ENCODE assay signal across 13 cellular contexts in genomic region chr9:130741831-130742449, GRCh38. TPM values are rescaled to one million over a fixed set of nuclear protein-coding genes. Genes with fewer than 3 reads are reported as not detected.
DNase-seq lines count a peak whose midpoint lies in the region; ATAC-seq and TF ChIP-seq lines count a peak whose summit lies in the region.
"Had no signal": no experiment of that assay in that cellular context is flagged by ENCODE, and none has a peak within 500 bp of the region (broad histone marks: within the 10 kb centered on the region; RNA-seq: fewer than 3 reads in every experiment).

No MANE protein-coding gene starts in this region.

- no peak overlapping the region for H3K4me3 Mint-ChIP-seq in activated T-helper 17 cell treated with anti-CD3 and anti-CD28 coated beads, Interleukin-2, amount 50 U/mL, for 72 hours
- no peak overlapping the region for H3K4me3 Mint-ChIP-seq in T-cell
- H3K4me3 Mint-ChIP-seq: dendritic cell treated with granulocyte-macrophage colony-stimulating factor and Interleukin-4, amounts not matched to agents 40 ng/mL and 50 ng/mL, for 4 days had no signal

- H3K4me1 Mint-ChIP-seq in activated T-helper 17 cell treated with anti-CD3 and anti-CD28 coated beads, Interleukin-2, amount 50 U/mL, for 72 hours, result peaks cover 8% of the 10 kb centered on the region
- H3K4me1 Mint-ChIP-seq in T-cell, result peaks cover 5 to 17% (median 14%) of the 10 kb centered on the region in 3 donors

- peak; percentile 62 for DNase-seq in AG08396 (ENCODE audit: low spot score)
- peak; percentile 36 for DNase-seq in HFF-Myc (ENCODE audit: extremely low read depth, low read depth)
- DNase-seq in foreskin fibroblast, result peak; percentile 76 to 85
- DNase-seq in HEK293T (ENCODE audit: extremely low spot score), result no peak
- DNase-seq in T-cell, result no peak
- DNase-seq in medulla oblongata (ENCODE audit: extremely low spot score), result no peak
- DNase-seq: activated CD4-positive, alpha-beta T cell treated with anti-CD3 and anti-CD28 coated beads for 1 hour; activated naive CD4-positive, alpha-beta T cell treated with anti-CD3 and anti-CD28 coated beads, Interleukin-2, amount 50 U/mL, for 16 hours; NCI-H510A treated with DMSO at 0.1 percent for 48 hours had no signal

- H3K9me3 Mint-ChIP-seq in activated T-helper 17 cell treated with anti-CD3 and anti-CD28 coated beads, Interleukin-2, amount 50 U/mL, for 72 hours, result no peaks in the 10 kb centered on the region
- H3K9me3 Mint-ChIP-seq in T-cell, result peaks cover 0 to 3% (median 0%) of the 10 kb centered on the region in 3 donors
- H3K9me3 Mint-ChIP-seq: dendritic cell treated with granulocyte-macrophage colony-stimulating factor and Interleukin-4, amounts not matched to agents 40 ng/mL and 50 ng/mL, for 4 days had no signal

- TF ChIP-seq CTCF in HFF-Myc (IDR thresholded peaks at IDR 0.05; ENCODE audit: low read depth, low read length, missing control alignments) (no peak), foreskin fibroblast (IDR thresholded peaks at IDR 0.05; ENCODE audit: low read depth, low read length) (no peak)

- H3K4me3 ChIP-seq in HFF-Myc (replicated peaks; ENCODE audit: low read depth, low read length) (no peak overlapping the region), foreskin fibroblast (ENCODE audit: low read depth in 1 of 2, low read length in 2 of 2) (no peak overlapping the region)
- H3K4me3 ChIP-seq: SJSA1 had no signal

- POLR2A ChIA-PET in HEK293T (lab: Yijun Ruan, JAX) (no interaction called here), T-cell (lab: Charles Lee) (no interaction called here)

- H3K27me3 Mint-ChIP-seq in activated T-helper 17 cell treated with anti-CD3 and anti-CD28 coated beads, Interleukin-2, amount 50 U/mL, for 72 hours, result no peaks in the 10 kb centered on the region
- no peaks in the 10 kb centered on the region for H3K27me3 Mint-ChIP-seq in T-cell
- H3K27me3 Mint-ChIP-seq: dendritic cell treated with granulocyte-macrophage colony-stimulating factor and Interleukin-4, amounts not matched to agents 40 ng/mL and 50 ng/mL, for 4 days had no signal

- CTCF ChIA-PET in HEK293T (lab: Yijun Ruan, JAX) (no interaction called here), T-cell (lab: Charles Lee) (no interaction called here)

- H3K36me3 Mint-ChIP-seq in activated T-helper 17 cell treated with anti-CD3 and anti-CD28 coated beads, Interleukin-2, amount 50 U/mL, for 72 hours (ENCODE audit: low read depth), result no peaks in the 10 kb centered on the region
- peaks cover 17% of the 10 kb centered on the region for H3K36me3 Mint-ChIP-seq in T-cell

- peak; percentile 90 for ATAC-seq in activated T-helper 17 cell treated with anti-CD3 and anti-CD28 coated beads, Interleukin-2, amount 50 U/mL, for 72 hours (replicated peaks)
- ATAC-seq in HG03045 (IDR thresholded peaks at IDR 0.05; ENCODE audit: unreplicated experiment), result no peak
- ATAC-seq in T-cell (replicated peaks in 1 of 4), result no peak

- H3K27ac Mint-ChIP-seq in activated T-helper 17 cell treated with anti-CD3 and anti-CD28 coated beads, Interleukin-2, amount 50 U/mL, for 72 hours, result peak overlapping the region; percentile 47
- no peak overlapping the region for H3K27ac Mint-ChIP-seq in T-cell
- H3K27ac Mint-ChIP-seq: dendritic cell treated with granulocyte-macrophage colony-stimulating factor and Interleukin-4, amounts not matched to agents 40 ng/mL and 50 ng/mL, for 4 days had no signal

TF ChIP-seq in HEK293T, 16 proteins besides CTCF, POLR2A, EP300 and RAD21:
- TF ChIP-seq BHLHE40 (IDR thresholded peaks at IDR 0.05; ENCODE audit: borderline replicate concordance) (no peak), CTBP1 (IDR thresholded peaks at IDR 0.05; ENCODE audit: borderline replicate concordance) (no peak), ELF4 (IDR thresholded peaks at IDR 0.05) (no peak), ZNF384 (IDR thresholded peaks at IDR 0.05) (no peak)
TF ChIP-seq in HEK293T: peak in this region for 0.

RNA-seq across cellular contexts. Expression of gene EXOSC2, which starts 48.4 kb away (rescaled TPM):
- total RNA-seq in activated T-helper 17 cell treated with anti-CD3 and anti-CD28 coated beads, Interleukin-2, amount 50 U/mL, for 72 hours, result 10 to 100 TPM; 66.9 to 89.1 TPM
- total RNA-seq in T-cell, result 10 to 100 TPM; 49.1 to 59.1 (median 52.1) TPM

Comparison
In these comparisons a context has a peak if more than half of its experiments do, and no peak if none do; other contexts are left out.
1. DNase-seq: peak in AG08396 (single experiment), HFF-Myc (single experiment) and foreskin fibroblast (2 of 2); none in HEK293T (single experiment), T-cell (0 of 34) and medulla oblongata (single experiment).